1 cellular context compared by ENCODE assay signal in genomic region chr20:35515949-35516645, GRCh38.
TF ChIP-seq lines count a peak whose summit lies in the region.

No MANE protein-coding gene starts in this region.

TF ChIP-seq in WTC11, 78 proteins besides CTCF, POLR2A, EP300 and RAD21 (continued from another document):
- TF ChIP-seq ZNF512 (CRISPR knock-in tag; IDR thresholded peaks at IDR 0.05; ENCODE audit: borderline replicate concordance) (no peak), KAT7 (CRISPR knock-in tag; IDR thresholded peaks at IDR 0.05; ENCODE audit: borderline replicate concordance) (no peak), CBFB (CRISPR knock-in tag; IDR thresholded peaks at IDR 0.05; ENCODE audit: low read depth) (no peak), CREM (CRISPR knock-in tag; IDR thresholded peaks at IDR 0.05) (no peak), PRRX2 (CRISPR knock-in tag; IDR thresholded peaks at IDR 0.05) (no peak), OVOL2 (CRISPR knock-in tag; IDR thresholded peaks at IDR 0.05; ENCODE audit: borderline replicate concordance) (no peak), E2F5 (CRISPR knock-in tag; IDR thresholded peaks at IDR 0.05) (no peak)
